In the genomic region with DNA sequence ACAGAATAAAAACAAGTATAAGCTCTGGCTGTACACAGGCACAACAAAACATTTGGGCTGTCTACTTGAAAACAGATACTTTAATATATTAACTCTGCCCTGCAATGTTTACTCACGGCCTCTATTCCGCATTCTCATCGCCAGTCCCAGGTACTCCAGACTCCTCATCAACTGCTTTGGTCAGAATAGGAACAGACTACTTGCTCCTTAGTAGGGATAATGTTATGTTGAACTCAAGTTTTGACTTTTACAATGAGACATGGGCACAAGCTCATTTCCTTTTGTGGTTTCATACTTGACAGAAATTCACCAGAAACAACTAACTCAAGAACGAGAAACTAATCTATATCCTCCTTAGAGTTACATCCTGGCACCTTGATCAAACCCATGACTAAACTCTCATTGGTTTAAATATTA, we compare ENCODE assay signal across 10 cellular contexts.
A peak's percentile ranks its signal among the peaks of the same experiment; 100 is the strongest.
DNase-seq lines count a peak whose midpoint lies in the region; ATAC-seq, FAIRE-seq and TF ChIP-seq lines count a peak whose summit lies in the region.
"Had no signal": no experiment of that assay in that cellular context is flagged by ENCODE, and none has a peak within 500 bp of the region (broad histone marks: within the 10 kb centered on the region; RNA-seq: fewer than 3 reads in every experiment).

No MANE protein-coding gene starts in this region.

- no peaks in the 10 kb centered on the region for H3K79me2 ChIP-seq in astrocyte (ENCODE audit: insufficient read depth, low read length)

- TF ChIP-seq CTCF in astrocyte (IDR thresholded peaks at IDR 0.05; ENCODE audit: insufficient read depth, low read depth, low read length) (no peak), progenitor cell of endocrine pancreas (IDR thresholded peaks at IDR 0.05; ENCODE audit: unreplicated experiment) (no peak)

- no peaks in the 10 kb centered on the region for H3K27me3 Mint-ChIP-seq in astrocyte (ENCODE audit: low read depth, unreplicated experiment)
- no peaks in the 10 kb centered on the region for H3K27me3 Mint-ChIP-seq in progenitor cell of endocrine pancreas

- H3K9me3 Mint-ChIP-seq in astrocyte (ENCODE audit: unreplicated experiment): no peaks in the 10 kb centered on the region
- no peaks in the 10 kb centered on the region for H3K9me3 Mint-ChIP-seq in progenitor cell of endocrine pancreas (ENCODE audit: low read depth)

- H3K27me3 ChIP-seq in astrocyte (ENCODE audit: insufficient read depth, low read length): no peaks in the 10 kb centered on the region

- H3K4me2 ChIP-seq in astrocyte (ENCODE audit: low read length): no peak overlapping the region

- DNase-seq in astrocyte (ENCODE audit: low read depth) (no peak), NCI-H146 (lab: John Stamatoyannopoulos, UW) (no peak), progenitor cell of endocrine pancreas (ENCODE audit: low spot score, unreplicated experiment) (no peak), SHP77 (lab: John Stamatoyannopoulos, UW) (no peak)
- DNase-seq: NCI-H1930; stimulated activated CD4-positive, alpha-beta T cell treated with anti-CD3 and anti-CD28 coated beads, Interleukin-4, amount 100 ng/mL, for 1 hour had no signal

- H3K4me1 Mint-ChIP-seq in astrocyte (ENCODE audit: low read depth, unreplicated experiment) (no peaks in the 10 kb centered on the region), progenitor cell of endocrine pancreas (ENCODE audit: low read depth) (no peaks in the 10 kb centered on the region)

- no peak overlapping the region for H3K27ac ChIP-seq in astrocyte (ENCODE audit: low read depth, low read length)

- peak; percentile 23 for FAIRE-seq in astrocyte (lab: Jason Lieb, UNC)

- peak overlapping the region; percentile 53; the same call in 1 of the 2 replicates for H3K4me3 ChIP-seq in GM08714 (ENCODE audit: low read length)
- no peak overlapping the region for H3K4me3 ChIP-seq in astrocyte (ENCODE audit: insufficient read depth, low read depth, low read length)

- H3K4me3 Mint-ChIP-seq in astrocyte (ENCODE audit: unreplicated experiment): no peak overlapping the region
- no peak overlapping the region for H3K4me3 Mint-ChIP-seq in progenitor cell of endocrine pancreas (ENCODE audit: low read depth)

- H3K4me1 ChIP-seq in astrocyte (ENCODE audit: insufficient read depth, low read length): no peaks in the 10 kb centered on the region

- peaks cover 16% of the 10 kb centered on the region for H3K36me3 ChIP-seq in astrocyte (ENCODE audit: insufficient read depth, low read length)

- H4K20me1 ChIP-seq in astrocyte (ENCODE audit: insufficient read depth, low read length): no peaks in the 10 kb centered on the region

- no peak overlapping the region for H2AFZ ChIP-seq in astrocyte (ENCODE audit: low read depth, low read length)

- no peak overlapping the region for H3K9ac ChIP-seq in astrocyte (ENCODE audit: low read length)

- H3K36me3 Mint-ChIP-seq in astrocyte (ENCODE audit: low read depth, unreplicated experiment): peaks cover 13% of the 10 kb centered on the region
- H3K36me3 Mint-ChIP-seq in progenitor cell of endocrine pancreas (ENCODE audit: insufficient read depth): peaks cover 12% of the 10 kb centered on the region

- H3K27ac Mint-ChIP-seq in astrocyte (ENCODE audit: unreplicated experiment) (no peak overlapping the region), progenitor cell of endocrine pancreas (no peak overlapping the region)

- H3K9me3 ChIP-seq in astrocyte (ENCODE audit: insufficient read depth, low read depth, low read length): no peaks in the 10 kb centered on the region

- peak; percentile 60 for ATAC-seq in GM19455 (IDR thresholded peaks at IDR 0.05; ENCODE audit: unreplicated experiment)
- peak; percentile 63 for ATAC-seq in HG03342 (IDR thresholded peaks at IDR 0.05; ENCODE audit: unreplicated experiment)
- ATAC-seq in esophagus mucosa: no peak
